ENCODE assay signal across 14 cellular contexts in the genomic region with DNA sequence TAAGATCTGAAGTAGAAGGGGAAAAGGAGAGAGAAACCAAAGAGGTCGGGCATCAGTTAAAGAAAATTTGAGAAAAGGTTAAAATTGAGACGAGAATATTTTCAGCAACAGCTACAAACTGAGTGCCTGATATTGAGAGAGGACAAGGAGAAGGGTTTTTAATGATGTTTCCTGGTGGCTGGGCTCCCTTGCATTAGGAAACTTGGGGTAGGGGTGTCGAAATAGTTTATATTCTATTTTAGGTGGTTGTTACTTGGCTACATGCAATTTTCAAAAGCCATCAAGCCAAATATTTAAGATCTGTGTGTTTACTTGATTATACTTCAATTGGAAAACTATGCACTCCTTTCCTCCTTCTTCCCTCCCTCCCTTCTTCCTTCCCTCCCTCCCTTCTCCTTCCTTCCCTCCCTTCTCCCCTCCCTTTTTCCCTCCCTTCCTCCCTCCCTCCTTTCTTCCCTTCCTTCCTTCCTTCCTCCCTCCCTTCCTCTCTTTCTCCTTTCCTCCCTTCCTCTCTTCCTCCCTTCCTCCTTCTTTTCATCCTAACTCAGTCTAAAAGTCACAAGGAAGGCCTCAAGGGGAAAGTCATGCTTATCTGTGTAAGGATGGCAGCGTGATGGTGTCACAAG. TPM values are rescaled to one million over a fixed set of nuclear protein-coding genes. Genes with fewer than 3 reads are reported as not detected.
"Had no signal": no experiment of that assay in that cellular context is flagged by ENCODE, and none has a peak within 500 bp of the region (broad histone marks: within the 10 kb centered on the region; RNA-seq: fewer than 3 reads in every experiment).

No MANE protein-coding gene starts in this region.

- ATAC-seq: activated CD8-positive, alpha-beta T cell treated with anti-CD3 and anti-CD28 coated beads for 36 hours; activated T-cell treated with anti-CD3 and anti-CD28 coated beads, Interleukin-2, amount 50 U/mL, for 72 hours; stimulated activated effector memory CD8-positive, alpha-beta T cell treated with anti-CD3 and anti-CD28 coated beads, Interleukin-12 subunit alpha, Interleukin-12 subunit beta, amount 100 ng/mL, for 72 hours had no signal

- H3K4me3 Mint-ChIP-seq: activated CD8-positive, alpha-beta T cell treated with anti-CD3 and anti-CD28 coated beads for 36 hours; activated T-cell treated with anti-CD3 and anti-CD28 coated beads, Interleukin-2, amount 50 U/mL, for 72 hours; naive B cell; stimulated activated effector memory CD8-positive, alpha-beta T cell treated with anti-CD3 and anti-CD28 coated beads, Interleukin-12 subunit alpha, Interleukin-12 subunit beta, amount 100 ng/mL, for 72 hours had no signal

- H3K27me3 Mint-ChIP-seq: activated CD8-positive, alpha-beta T cell treated with anti-CD3 and anti-CD28 coated beads for 36 hours had no signal

- H3K27ac Mint-ChIP-seq: activated CD8-positive, alpha-beta T cell treated with anti-CD3 and anti-CD28 coated beads for 36 hours; activated T-cell treated with anti-CD3 and anti-CD28 coated beads, Interleukin-2, amount 50 U/mL, for 72 hours; naive B cell; stimulated activated effector memory CD8-positive, alpha-beta T cell treated with anti-CD3 and anti-CD28 coated beads, Interleukin-12 subunit alpha, Interleukin-12 subunit beta, amount 100 ng/mL, for 72 hours had no signal

- H3K36me3 Mint-ChIP-seq: naive B cell had no signal

- DNase-seq: activated CD8-positive, alpha-beta memory T cell treated with anti-CD3 and anti-CD28 coated beads, Interleukin-2, amount 50 U/mL, for 4 hours; activated CD8-positive, alpha-beta T cell treated with anti-CD3 and anti-CD28 coated beads for 36 hours; activated naive CD4-positive, alpha-beta T cell treated with Interleukin-2 at 50 U/mL for 16 hours; activated T-cell treated with anti-CD3 and anti-CD28 coated beads, Interleukin-2, amount 50 U/mL, for 72 hours; esophagus squamous epithelium; kidney glomerular epithelial cell; naive B cell; T-helper 9 cell; transverse colon had no signal

- H3K4me1 Mint-ChIP-seq: stimulated activated effector memory CD8-positive, alpha-beta T cell treated with anti-CD3 and anti-CD28 coated beads, Interleukin-12 subunit alpha, Interleukin-12 subunit beta, amount 100 ng/mL, for 72 hours had no signal

- H3K9me3 Mint-ChIP-seq: activated CD8-positive, alpha-beta T cell treated with anti-CD3 and anti-CD28 coated beads for 36 hours; activated T-cell treated with anti-CD3 and anti-CD28 coated beads, Interleukin-2, amount 50 U/mL, for 72 hours; naive B cell; stimulated activated effector memory CD8-positive, alpha-beta T cell treated with anti-CD3 and anti-CD28 coated beads, Interleukin-12 subunit alpha, Interleukin-12 subunit beta, amount 100 ng/mL, for 72 hours had no signal

RNA-seq across cellular contexts. Expression of a gene that starts 1.8 kb away (rescaled TPM):
- total RNA-seq: activated CD8-positive, alpha-beta T cell treated with anti-CD3 and anti-CD28 coated beads for 36 hours; activated T-cell treated with anti-CD3 and anti-CD28 coated beads, Interleukin-2, amount 50 U/mL, for 72 hours; cardiac muscle cell; esophagus squamous epithelium; lung microvascular endothelial cell; smooth muscle cell; subcutaneous adipose tissue had no signal
